Comparison of ENCODE assay signal across 11 cellular contexts in the genomic region with DNA sequence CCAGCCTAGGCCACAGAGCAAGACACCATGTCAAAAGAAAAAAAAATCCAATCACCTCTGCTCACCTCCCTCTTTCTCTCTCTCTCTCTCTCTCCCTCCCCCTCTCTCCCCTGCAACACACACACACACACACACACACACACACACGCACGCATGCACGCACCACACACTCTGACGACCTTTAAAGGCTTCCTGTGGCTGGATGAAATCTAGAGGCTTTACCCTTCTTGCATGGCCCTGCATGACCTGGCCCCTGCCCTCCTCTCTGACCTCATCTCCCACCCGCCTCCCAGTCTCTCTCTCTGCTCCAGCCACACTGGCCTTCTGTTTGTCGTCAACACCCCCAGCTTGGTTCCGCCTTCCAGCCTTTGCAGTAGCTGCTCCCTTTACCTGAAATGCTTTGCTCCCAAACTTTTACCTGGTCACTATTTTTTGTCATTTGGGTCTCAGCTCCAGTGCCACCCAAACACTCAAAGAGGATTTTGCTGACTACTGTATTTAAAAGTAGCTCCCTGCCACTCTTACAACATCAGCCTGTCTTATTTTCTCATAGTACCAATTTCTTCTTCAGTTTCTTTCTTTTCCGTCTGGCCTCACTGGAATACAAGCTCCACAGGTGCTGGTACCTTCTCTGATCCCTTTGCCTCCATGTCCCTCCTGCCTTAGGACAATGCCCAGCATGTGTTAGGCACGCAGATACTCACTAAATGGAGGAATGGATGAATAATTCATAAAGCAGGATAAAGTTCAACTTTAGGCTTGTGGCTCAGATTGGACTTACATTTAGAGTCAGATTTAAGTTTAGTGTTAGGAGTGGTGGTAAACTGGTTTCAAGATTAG.
DNase-seq lines count a peak whose midpoint lies in the region; ATAC-seq and TF ChIP-seq lines count a peak whose summit lies in the region.
"Had no signal": no experiment of that assay in that cellular context is flagged by ENCODE, and none has a peak within 500 bp of the region (broad histone marks: within the 10 kb centered on the region; RNA-seq: fewer than 3 reads in every experiment).

No MANE protein-coding gene starts in this region.

- no peaks in the 10 kb centered on the region for H3K36me3 ChIP-seq in WERI-Rb-1
- H3K36me3 ChIP-seq: esophagus muscularis mucosa, vagina had no signal

- H3K4me3 ChIP-seq in WERI-Rb-1 (ENCODE audit: low read depth, low read length), result no peak overlapping the region
- H3K4me3 ChIP-seq: esophagus muscularis mucosa, vagina had no signal

- H3K27ac ChIP-seq in WERI-Rb-1, result no peak overlapping the region
- H3K27ac ChIP-seq: esophagus muscularis mucosa, vagina had no signal

- no peak for TF ChIP-seq CTCF in WERI-Rb-1 (IDR thresholded peaks at IDR 0.05; ENCODE audit: low read depth, low read length)

- DNase-seq in stimulated activated CD4-positive, alpha-beta T cell treated with anti-CD3 and anti-CD28 coated beads, Interleukin-1b, Interleukin-23, amount 100 ng/mL, for 48 hours, result peak; percentile 56
- no peak for DNase-seq in stimulated activated CD4-positive, alpha-beta T cell treated with anti-CD3 and anti-CD28 coated beads, Interleukin-4, amount 100 ng/mL, for 24 hours
- peak; percentile 50 for DNase-seq in WERI-Rb-1
- peak; percentile 83 for DNase-seq in islet precursor cell
- no peak for DNase-seq in hippocampal formation (lab: John Stamatoyannopoulos, UW)
- no peak for DNase-seq in inferior parietal cortex (ENCODE audit: extremely low spot score)
- DNase-seq: NCI-H2081 treated with DMSO at 0.1 percent for 48 hours had no signal

- no peaks in the 10 kb centered on the region for H3K27me3 ChIP-seq in WERI-Rb-1 (ENCODE audit: insufficient read depth, low read depth, severe bottlenecking)
- H3K27me3 ChIP-seq: vagina had no signal

- no peaks in the 10 kb centered on the region for H3K9me3 ChIP-seq in WERI-Rb-1 (ENCODE audit: severe bottlenecking)
- H3K9me3 ChIP-seq: esophagus muscularis mucosa, vagina had no signal

- ATAC-seq in HG02588 (IDR thresholded peaks at IDR 0.05; ENCODE audit: unreplicated experiment) (no peak), HG03521 (IDR thresholded peaks at IDR 0.05; ENCODE audit: unreplicated experiment) (no peak)

Comparison
In these comparisons a context has a peak if more than half of its experiments do, and no peak if none do; other contexts are left out.
1. DNase-seq: peak in stimulated activated CD4-positive, alpha-beta T cell treated with anti-CD3 and anti-CD28 coated beads, Interleukin-1b, Interleukin-23, amount 100 ng/mL, for 48 hours (single experiment), WERI-Rb-1 (single experiment) and islet precursor cell (single experiment); none in stimulated activated CD4-positive, alpha-beta T cell treated with anti-CD3 and anti-CD28 coated beads, Interleukin-4, amount 100 ng/mL, for 24 hours (single experiment), hippocampal formation (0 of 2) and inferior parietal cortex (single experiment).